Comparison of ENCODE assay signal across 19 cellular contexts in the genomic region with DNA sequence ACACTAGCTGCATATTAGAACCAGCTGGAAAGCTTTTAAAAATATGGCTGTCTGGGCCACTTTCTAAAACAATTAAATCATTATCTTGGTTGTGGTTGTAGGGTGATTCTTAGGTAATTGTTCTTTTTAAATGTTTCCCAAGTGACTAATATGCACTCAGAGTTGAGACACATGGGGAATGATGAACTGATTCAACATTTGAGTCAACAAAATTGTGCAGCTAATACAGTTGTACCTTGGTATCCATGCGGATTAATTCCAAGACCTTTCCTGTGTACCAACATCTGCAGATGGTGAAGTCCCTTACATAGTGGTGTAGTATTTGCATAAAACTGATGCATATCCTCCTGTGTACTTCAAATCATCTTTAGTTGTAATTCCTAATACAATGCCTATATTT.
"Had no signal": no experiment of that assay in that cellular context is flagged by ENCODE, and none has a peak within 500 bp of the region (broad histone marks: within the 10 kb centered on the region; RNA-seq: fewer than 3 reads in every experiment).

No MANE protein-coding gene starts in this region.

- H3K27ac ChIP-seq: brain microvascular endothelial cell, coronary artery, sigmoid colon had no signal

- H3K27ac Mint-ChIP-seq: activated CD4-positive, alpha-beta memory T cell treated with anti-CD3 and anti-CD28 coated beads, Interleukin-2, amount 10 ng/mL, durations not matched to agents 7 days and 5 days; activated naive CD8-positive, alpha-beta T cell treated with anti-CD3 and anti-CD28 coated beads, Interleukin-2, amount 10 ng/mL, durations not matched to agents 7 days and 5 days; activated T-helper 17 cell treated with anti-CD3 and anti-CD28 coated beads, Interleukin-2, amount 50 U/mL, for 72 hours; nephron progenitor cell; T-helper 2 cell treated with Interferon-gamma antibody and Interleukin-4, amounts not matched to agents 5 μg/mL and 100 μg/mL, for 36 hours had no signal

- DNase-seq: activated CD4-positive, alpha-beta memory T cell treated with anti-CD3 and anti-CD28 coated beads, Interleukin-2, amount 10 ng/mL, durations not matched to agents 7 days and 5 days; activated CD4-positive, alpha-beta T cell treated with anti-CD3 and anti-CD28 coated beads for 48 hours; activated CD4-positive, CD25-positive, alpha-beta regulatory T cell; activated naive CD4-positive, alpha-beta T cell treated with Interleukin-2 at 50 U/mL for 16 hours; activated naive CD8-positive, alpha-beta T cell treated with anti-CD3 and anti-CD28 coated beads, Interleukin-2, amount 10 ng/mL, durations not matched to agents 7 days and 5 days; activated T-cell treated with anti-CD3 and anti-CD28 coated beads, Interleukin-2, amount 50 U/mL, for 1 hour; brain microvascular endothelial cell; glutamatergic neuron; hippocampal formation; midbrain; nephron progenitor cell; nucleus accumbens; sigmoid colon; stimulated activated naive CD4-positive, alpha-beta T cell had no signal

- FAIRE-seq: islet of Langerhans had no signal

- H3K36me3 ChIP-seq: brain microvascular endothelial cell, sigmoid colon had no signal

- ATAC-seq: activated T-helper 17 cell treated with anti-CD3 and anti-CD28 coated beads, Interleukin-2, amount 50 U/mL, for 72 hours; left lobe of liver had no signal

- H3K9me3 Mint-ChIP-seq: activated CD4-positive, alpha-beta memory T cell treated with anti-CD3 and anti-CD28 coated beads, Interleukin-2, amount 10 ng/mL, durations not matched to agents 7 days and 5 days; activated naive CD8-positive, alpha-beta T cell treated with anti-CD3 and anti-CD28 coated beads, Interleukin-2, amount 10 ng/mL, durations not matched to agents 7 days and 5 days; T-helper 2 cell treated with Interferon-gamma antibody and Interleukin-4, amounts not matched to agents 5 μg/mL and 100 μg/mL, for 36 hours had no signal

- H3K4me1 ChIP-seq: sigmoid colon had no signal

- H3K36me3 Mint-ChIP-seq: activated naive CD8-positive, alpha-beta T cell treated with anti-CD3 and anti-CD28 coated beads, Interleukin-2, amount 10 ng/mL, durations not matched to agents 7 days and 5 days had no signal

- H3K4me1 Mint-ChIP-seq: activated CD4-positive, alpha-beta memory T cell treated with anti-CD3 and anti-CD28 coated beads, Interleukin-2, amount 10 ng/mL, durations not matched to agents 7 days and 5 days; activated naive CD8-positive, alpha-beta T cell treated with anti-CD3 and anti-CD28 coated beads, Interleukin-2, amount 10 ng/mL, durations not matched to agents 7 days and 5 days; activated T-helper 17 cell treated with anti-CD3 and anti-CD28 coated beads, Interleukin-2, amount 50 U/mL, for 72 hours; nephron progenitor cell had no signal

- H3K27me3 Mint-ChIP-seq: activated CD4-positive, alpha-beta memory T cell treated with anti-CD3 and anti-CD28 coated beads, Interleukin-2, amount 10 ng/mL, durations not matched to agents 7 days and 5 days; activated naive CD8-positive, alpha-beta T cell treated with anti-CD3 and anti-CD28 coated beads, Interleukin-2, amount 10 ng/mL, durations not matched to agents 7 days and 5 days; activated T-helper 17 cell treated with anti-CD3 and anti-CD28 coated beads, Interleukin-2, amount 50 U/mL, for 72 hours had no signal

- H3K27me3 ChIP-seq: brain microvascular endothelial cell, sigmoid colon had no signal

- H3K4me3 ChIP-seq: coronary artery, sigmoid colon had no signal

- H3K9me3 ChIP-seq: sigmoid colon had no signal

- H3K4me3 Mint-ChIP-seq: activated CD4-positive, alpha-beta memory T cell treated with anti-CD3 and anti-CD28 coated beads, Interleukin-2, amount 10 ng/mL, durations not matched to agents 7 days and 5 days; activated naive CD8-positive, alpha-beta T cell treated with anti-CD3 and anti-CD28 coated beads, Interleukin-2, amount 10 ng/mL, durations not matched to agents 7 days and 5 days; activated T-helper 17 cell treated with anti-CD3 and anti-CD28 coated beads, Interleukin-2, amount 50 U/mL, for 72 hours; nephron progenitor cell; T-helper 2 cell treated with Interferon-gamma antibody and Interleukin-4, amounts not matched to agents 5 μg/mL and 100 μg/mL, for 36 hours had no signal
